8 cellular contexts compared by ENCODE assay signal in the genomic region with DNA sequence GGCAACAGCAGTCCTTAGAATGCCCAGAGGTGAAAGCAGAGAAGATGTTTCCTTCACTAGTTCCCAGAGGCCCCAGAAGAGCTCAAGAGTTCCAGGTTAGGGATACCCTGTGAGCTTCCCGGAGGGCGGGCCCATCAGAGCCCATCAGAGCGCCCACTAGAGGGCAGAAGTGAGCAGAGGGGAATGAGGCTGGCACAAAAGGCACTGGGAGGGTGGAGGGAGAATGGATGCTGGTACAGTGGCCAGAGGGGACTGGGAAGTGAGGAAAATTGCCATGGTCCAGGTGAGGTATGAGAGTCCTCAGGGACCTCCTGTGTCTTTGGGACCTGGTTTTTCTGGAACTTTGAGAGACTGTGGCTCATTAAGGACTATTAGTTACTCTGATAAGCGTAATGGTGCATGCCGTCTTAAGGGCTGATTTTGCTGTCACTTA. TPM values are rescaled to one million over a fixed set of nuclear protein-coding genes. Genes with fewer than 3 reads are reported as not detected.
DNase-seq lines count a peak whose midpoint lies in the region; TF ChIP-seq lines count a peak whose summit lies in the region.

No MANE protein-coding gene starts in this region.

- 52 to 63% (median 59%) methylated on average over 5 of the region's 5 CpGs for WGBS in ovary, 3 donors

- no peaks in the 10 kb centered on the region for H3K27me3 ChIP-seq in ovary

- no peak for TF ChIP-seq EP300 in ovary (IDR thresholded peaks at IDR 0.05)

- no peaks in the 10 kb centered on the region for H3K4me1 ChIP-seq in ovary (ENCODE audit: insufficient read depth)

- intact Hi-C loops in ovary (cut with DNase I): no loop called here

- peak; percentile 10 for DNase-seq in A172 (ENCODE audit: low spot score)
- peak; percentile 54 for DNase-seq in NAMALWA (ENCODE audit: low spot score)
- DNase-seq in activated CD8-positive, alpha-beta memory T cell treated with anti-CD3 and anti-CD28 coated beads for 24 hours: peak; percentile 79
- DNase-seq in fibroblast of pulmonary artery (ENCODE audit: low read depth): peak; percentile 5
- DNase-seq in stimulated activated CD4-positive, alpha-beta T cell treated with anti-CD3 and anti-CD28 coated beads, Interleukin-1b, Interleukin-23, amount 100 ng/mL, for 48 hours: peak; percentile 32
- DNase-seq in ovary: no peak
- no peak for DNase-seq in NCI-H1694 (lab: John Stamatoyannopoulos, UW)

- no peaks in the 10 kb centered on the region for H3K9me3 ChIP-seq in ovary

- H3K4me3 ChIP-seq in fibroblast of pulmonary artery (replicated peaks; ENCODE audit: low read depth, low read length) (no peak overlapping the region), ovary (no peak overlapping the region)

- H3K27ac ChIP-seq in ovary: no peak overlapping the region

- TF ChIP-seq CTCF in GM12873 (IDR thresholded peaks at IDR 0.05; ENCODE audit: insufficient read depth, low read depth, low read length, missing control alignments) (peak; percentile 88), fibroblast of pulmonary artery (IDR thresholded peaks at IDR 0.05; ENCODE audit: low read length, missing control alignments) (peak; percentile 55), ovary (IDR thresholded peaks at IDR 0.05) (no peak)

- no peaks in the 10 kb centered on the region for H3K36me3 ChIP-seq in ovary

- no peak for TF ChIP-seq POLR2A in ovary (IDR thresholded peaks at IDR 0.05)

RNA-seq across cellular contexts. Expression of gene LINC00237, which starts 57.3 kb away (rescaled TPM):
- not detected in 2 replicates for total RNA-seq in A172 (2014; rRNA removed; shearing (Covaris generic))
- under 1 TPM in 1 of 7 donors, not detected in 6; 0.72 TPM for total RNA-seq in ovary
- polyA plus RNA-seq in ovary: not detected

Comparison
In these comparisons a context has a peak if more than half of its experiments do, and no peak if none do; other contexts are left out.
1. DNase-seq: peak in A172 (single experiment), NAMALWA (single experiment), activated CD8-positive, alpha-beta memory T cell treated with anti-CD3 and anti-CD28 coated beads for 24 hours (single experiment), fibroblast of pulmonary artery (single experiment) and stimulated activated CD4-positive, alpha-beta T cell treated with anti-CD3 and anti-CD28 coated beads, Interleukin-1b, Interleukin-23, amount 100 ng/mL, for 48 hours (single experiment); none in ovary (0 of 5) and NCI-H1694 (single experiment).
2. CTCF ChIP-seq: peak in GM12873 (single experiment) and fibroblast of pulmonary artery (single experiment); none in ovary (0 of 3).